In the genomic region with DNA sequence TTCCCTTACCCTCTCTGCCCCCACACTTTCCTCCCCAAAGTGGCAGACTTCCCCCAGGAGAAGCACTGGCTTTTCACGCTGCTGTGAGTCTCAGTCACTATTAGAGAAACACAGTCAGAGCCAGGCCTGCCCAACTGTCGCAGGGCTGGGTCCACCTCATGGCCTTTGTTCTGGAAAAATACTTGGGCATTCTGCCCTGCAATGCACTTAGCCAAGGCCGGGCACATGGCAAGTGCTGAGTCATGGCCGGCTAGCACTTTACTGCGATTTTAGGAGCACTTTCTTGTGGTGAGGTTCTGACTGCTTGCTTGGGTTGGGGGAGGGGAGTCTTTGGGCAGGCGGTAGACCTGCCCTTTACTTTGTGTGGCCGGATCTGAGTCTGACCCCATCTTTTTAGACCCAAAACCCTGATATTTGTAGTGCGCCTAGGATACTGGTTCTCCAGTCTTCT, we compare ENCODE assay signal across 1 cellular context.
TF ChIP-seq lines count a peak whose summit lies in the region.

No MANE protein-coding gene starts in this region.

TF ChIP-seq in A549, 52 proteins besides CTCF, POLR2A, EP300 and RAD21 (continued from another document):
- TF ChIP-seq POLR2AphosphoS2 (conservative IDR thresholded peaks at IDR 0.05; ENCODE audit: low read length) (no peak), CEBPB (IDR thresholded peaks at IDR 0.05) (no peak), HEYL (CRISPR knock-in tag; IDR thresholded peaks at IDR 0.05) (peak; percentile 85), ZC3H11A (IDR thresholded peaks at IDR 0.05) (no peak), JUN (IDR thresholded peaks at IDR 0.05) (peak in 1 of 2 experiments; percentile 87; a peak in 3 of 5 replicates), KDM1A (IDR thresholded peaks at IDR 0.05; ENCODE audit: low read depth) (no peak), FOXS1 (CRISPR knock-in tag; IDR thresholded peaks at IDR 0.05) (peak; percentile 85; the same call in 1 of the 2 replicates), MYC (IDR thresholded peaks at IDR 0.05; ENCODE audit: borderline replicate concordance, low read length) (peak; percentile 98), RCOR1 (IDR thresholded peaks at IDR 0.05; ENCODE audit: low read depth, low read length) (no peak), NFE2L2 (conservative IDR thresholded peaks at IDR 0.05; ENCODE audit: low read length) (peak; percentile 100), FOSB (CRISPR knock-in tag; IDR thresholded peaks at IDR 0.05) (no peak), FOSL2 (IDR thresholded peaks at IDR 0.05) (no peak), FOSL2 (CRISPR knock-in tag; IDR thresholded peaks at IDR 0.05) (peak; percentile 88), ZSCAN20 (CRISPR knock-in tag; IDR thresholded peaks at IDR 0.05) (peak; percentile 90), GATA3 (IDR thresholded peaks at IDR 0.05; ENCODE audit: borderline replicate concordance) (peak; percentile 58; the same call in 1 of the 2 replicates), BHLHE40 (IDR thresholded peaks at IDR 0.05; ENCODE audit: low read depth, low read length) (no peak), EHF (CRISPR knock-in tag; IDR thresholded peaks at IDR 0.05) (peak; percentile 96), CBX2 (IDR thresholded peaks at IDR 0.05; ENCODE audit: borderline replicate concordance, low read depth) (no peak), CHD4 (IDR thresholded peaks at IDR 0.05; ENCODE audit: borderline replicate concordance) (no peak), PHF8 (IDR thresholded peaks at IDR 0.05; ENCODE audit: borderline replicate concordance, low read depth) (no peak), MAZ (IDR thresholded peaks at IDR 0.05; ENCODE audit: borderline replicate concordance, low read depth, low read length) (no peak), MAFK (IDR thresholded peaks at IDR 0.05; ENCODE audit: partially characterized antibody) (peak; percentile 100), HOXB5 (CRISPR knock-in tag; IDR thresholded peaks at IDR 0.05) (peak; percentile 91), NR3C1 (IDR thresholded peaks at IDR 0.05) (no peak), RARB (CRISPR knock-in tag; IDR thresholded peaks at IDR 0.05) (no peak), HDAC2 (IDR thresholded peaks at IDR 0.05) (no peak), SREBF2 (IDR thresholded peaks at IDR 0.05) (no peak), SMC3 (IDR thresholded peaks at IDR 0.05) (no peak), NPAS2 (CRISPR knock-in tag; IDR thresholded peaks at IDR 0.05; ENCODE audit: borderline replicate concordance) (no peak; the same call in 1 of the 2 replicates), CHD2 (IDR thresholded peaks at IDR 0.05; ENCODE audit: low read length, partially characterized antibody) (no peak)
- TF ChIP-seq, protein P1, sequence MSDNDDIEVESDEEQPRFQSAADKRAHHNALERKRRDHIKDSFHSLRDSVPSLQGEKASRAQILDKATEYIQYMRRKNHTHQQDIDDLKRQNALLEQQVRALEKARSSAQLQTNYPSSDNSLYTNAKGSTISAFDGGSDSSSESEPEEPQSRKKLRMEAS (IDR thresholded peaks at IDR 0.05), result peak; percentile 100
- TF ChIP-seq, protein P2, sequence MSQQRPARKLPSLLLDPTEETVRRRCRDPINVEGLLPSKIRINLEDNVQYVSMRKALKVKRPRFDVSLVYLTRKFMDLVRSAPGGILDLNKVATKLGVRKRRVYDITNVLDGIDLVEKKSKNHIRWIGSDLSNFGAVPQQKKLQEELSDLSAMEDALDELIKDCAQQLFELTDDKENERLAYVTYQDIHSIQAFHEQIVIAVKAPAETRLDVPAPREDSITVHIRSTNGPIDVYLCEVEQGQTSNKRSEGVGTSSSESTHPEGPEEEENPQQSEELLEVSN (IDR thresholded peaks at IDR 0.05; ENCODE audit: borderline replicate concordance, low read depth), result peak; percentile 94
- TF ChIP-seq, protein P3, sequence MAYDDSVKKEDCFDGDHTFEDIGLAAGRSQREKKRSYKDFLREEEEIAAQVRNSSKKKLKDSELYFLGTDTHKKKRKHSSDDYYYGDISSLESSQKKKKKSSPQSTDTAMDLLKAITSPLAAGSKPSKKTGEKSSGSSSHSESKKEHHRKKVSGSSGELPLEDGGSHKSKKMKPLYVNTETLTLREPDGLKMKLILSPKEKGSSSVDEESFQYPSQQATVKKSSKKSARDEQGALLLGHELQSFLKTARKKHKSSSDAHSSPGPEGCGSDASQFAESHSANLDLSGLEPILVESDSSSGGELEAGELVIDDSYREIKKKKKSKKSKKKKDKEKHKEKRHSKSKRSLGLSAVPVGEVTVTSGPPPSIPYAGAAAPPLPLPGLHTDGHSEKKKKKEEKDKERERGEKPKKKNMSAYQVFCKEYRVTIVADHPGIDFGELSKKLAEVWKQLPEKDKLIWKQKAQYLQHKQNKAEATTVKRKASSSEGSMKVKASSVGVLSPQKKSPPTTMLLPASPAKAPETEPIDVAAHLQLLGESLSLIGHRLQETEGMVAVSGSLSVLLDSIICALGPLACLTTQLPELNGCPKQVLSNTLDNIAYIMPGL (CRISPR knock-in tag; IDR thresholded peaks at IDR 0.05; ENCODE audit: borderline replicate concordance), result peak; percentile 83; the same call in 1 of the 2 replicates
- TF ChIP-seq, protein P4, sequence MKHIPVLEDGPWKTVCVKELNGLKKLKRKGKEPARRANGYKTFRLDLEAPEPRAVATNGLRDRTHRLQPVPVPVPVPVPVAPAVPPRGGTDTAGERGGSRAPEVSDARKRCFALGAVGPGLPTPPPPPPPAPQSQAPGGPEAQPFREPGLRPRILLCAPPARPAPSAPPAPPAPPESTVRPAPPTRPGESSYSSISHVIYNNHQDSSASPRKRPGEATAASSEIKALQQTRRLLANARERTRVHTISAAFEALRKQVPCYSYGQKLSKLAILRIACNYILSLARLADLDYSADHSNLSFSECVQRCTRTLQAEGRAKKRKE (CRISPR knock-in tag; IDR thresholded peaks at IDR 0.05; ENCODE audit: low read depth), result peak; percentile 95
